In genomic region chr14:85528882-85529585, GRCh38 we compare ENCODE assay signal across 9 cellular contexts. TPM values are rescaled to one million over a fixed set of nuclear protein-coding genes. Genes with fewer than 3 reads are reported as not detected.
DNase-seq lines count a peak whose midpoint lies in the region; ATAC-seq and TF ChIP-seq lines count a peak whose summit lies in the region.
"Had no signal": no experiment of that assay in that cellular context is flagged by ENCODE, and none has a peak within 500 bp of the region (broad histone marks: within the 10 kb centered on the region; RNA-seq: fewer than 3 reads in every experiment).

No MANE protein-coding gene starts in this region.

- intact Hi-C loops in left lung (cut with DNase I), result no loop called here

- H3K36me3 ChIP-seq in HUES64 (ENCODE audit: insufficient read depth, low read length), result no peaks in the 10 kb centered on the region
- no peaks in the 10 kb centered on the region for H3K36me3 ChIP-seq in left lung
- no peaks in the 10 kb centered on the region for H3K36me3 ChIP-seq in suprapubic skin

- H3K4me1 Mint-ChIP-seq in activated T-cell treated with anti-CD3 and anti-CD28 coated beads, Interleukin-2, amount 50 U/mL, for 72 hours (ENCODE audit: low read depth), result peaks cover 16% of the 10 kb centered on the region

- peak overlapping the region; percentile 20; the same call in 1 of the 2 replicates for H3K9ac ChIP-seq in HUES64 (ENCODE audit: low read depth, low read length)

- WGBS in HUES64, result 1% methylated on average over 26 of the region's 28 CpGs
- 4% methylated on average over 28 of the region's 28 CpGs for WGBS in suprapubic skin

- peaks cover 30% of the 10 kb centered on the region; the same call in 1 of the 2 replicates for H3K4me1 ChIP-seq in HUES64 (ENCODE audit: insufficient read depth, low read length)
- peaks cover 7 to 52% of the 10 kb centered on the region in 2 donors for H3K4me1 ChIP-seq in left lung
- H3K4me1 ChIP-seq in suprapubic skin, result peaks cover 46% of the 10 kb centered on the region

- no peak for TF ChIP-seq POLR2A in suprapubic skin (IDR thresholded peaks at IDR 0.05)

- H3K27me3 ChIP-seq in HUES64 (ENCODE audit: insufficient read depth, low read length), result peaks cover 53% of the 10 kb centered on the region
- peaks cover 58 to 69% of the 10 kb centered on the region in 2 donors for H3K27me3 ChIP-seq in left lung
- no peaks in the 10 kb centered on the region for H3K27me3 ChIP-seq in suprapubic skin

- no peaks in the 10 kb centered on the region for H3K9me3 ChIP-seq in HUES64 (ENCODE audit: insufficient read depth, low read depth, low read length)
- no peaks in the 10 kb centered on the region for H3K9me3 ChIP-seq in left lung
- H3K9me3 ChIP-seq in suprapubic skin, result no peaks in the 10 kb centered on the region

- no peak overlapping the region for H3K4me3 Mint-ChIP-seq in activated T-cell treated with anti-CD3 and anti-CD28 coated beads, Interleukin-2, amount 50 U/mL, for 72 hours
- H3K4me3 Mint-ChIP-seq: T-helper 1 cell treated with Interleukin-12 subunit alpha and Interleukin-12 subunit beta and Interleukin-4 antibody, amounts not matched to agents 30 μg/mL and 1 μg/mL, for 36 hours had no signal

- H3K27me3 Mint-ChIP-seq in activated T-cell treated with anti-CD3 and anti-CD28 coated beads, Interleukin-2, amount 50 U/mL, for 72 hours (ENCODE audit: low read depth), result peaks cover 71% of the 10 kb centered on the region

- peak; percentile 18 for ATAC-seq in left lung
- no peak for ATAC-seq in activated T-cell treated with anti-CD3 and anti-CD28 coated beads, Interleukin-2, amount 50 U/mL, for 72 hours (replicated peaks in 1 of 2)
- no peak for ATAC-seq in GM21390 (IDR thresholded peaks at IDR 0.05; ENCODE audit: unreplicated experiment)

- DNase-seq in left lung (no peak), suprapubic skin (ENCODE audit: low spot score in 2 of 2) (no peak), NOMO-1 treated with DMSO at 0.1 percent for 48 hours (lab: John Stamatoyannopoulos, UW; ENCODE audit: unreplicated experiment) (no peak), LoVo (ENCODE audit: low spot score) (no peak)
- no peak for DNase-seq in activated T-cell treated with anti-CD3 and anti-CD28 coated beads, Interleukin-2, amount 50 U/mL, for 72 hours

- no peaks in the 10 kb centered on the region for H3K9me3 Mint-ChIP-seq in activated T-cell treated with anti-CD3 and anti-CD28 coated beads, Interleukin-2, amount 50 U/mL, for 72 hours

- TF ChIP-seq EP300 in suprapubic skin (IDR thresholded peaks at IDR 0.05), result no peak

- H3K4me3 ChIP-seq in HUES64 (ENCODE audit: low read length) (peak overlapping the region; percentile 65), left lung (peak overlapping the region; percentile 35 to 41), suprapubic skin (peak overlapping the region; percentile 78)

- no peak for TF ChIP-seq CTCF in left lung (IDR thresholded peaks at IDR 0.05)
- TF ChIP-seq CTCF in suprapubic skin (IDR thresholded peaks at IDR 0.05), result no peak

- no peak overlapping the region for H3K27ac Mint-ChIP-seq in activated T-cell treated with anti-CD3 and anti-CD28 coated beads, Interleukin-2, amount 50 U/mL, for 72 hours
- H3K27ac Mint-ChIP-seq: T-helper 1 cell treated with Interleukin-12 subunit alpha and Interleukin-12 subunit beta and Interleukin-4 antibody, amounts not matched to agents 30 μg/mL and 1 μg/mL, for 36 hours had no signal

- H3K27ac ChIP-seq in HUES64 (ENCODE audit: low read depth, low read length), result no peak overlapping the region
- peak overlapping the region; percentile 73 for H3K27ac ChIP-seq in cingulate gyrus (ENCODE audit: low read depth, low read length)
- H3K27ac ChIP-seq in left lung, result peak overlapping the region; percentile 37 to 60
- H3K27ac ChIP-seq in suprapubic skin, result peak overlapping the region; percentile 77

- peaks cover 0 to 2% of the 10 kb centered on the region in 2 donors for H3K36me3 Mint-ChIP-seq in activated T-cell treated with anti-CD3 and anti-CD28 coated beads, Interleukin-2, amount 50 U/mL, for 72 hours (ENCODE audit: insufficient read depth in 2 of 2)

RNA-seq across cellular contexts. Expression of gene FLRT2, which starts 0.9 kb away (rescaled TPM):
- 12.0 TPM for polyA plus RNA-seq in HUES64 (2013, experiment 1 of 2)
- polyA plus RNA-seq in HUES64 (2013, experiment 2 of 2), result 12.8 TPM
- 10 to 100 TPM; 19.1 to 24.3 TPM for total RNA-seq in left lung
- total RNA-seq in suprapubic skin, result 10 to 100 TPM; 21.5 to 41.4 (median 28.0) TPM
- total RNA-seq in activated T-cell treated with anti-CD3 and anti-CD28 coated beads, Interleukin-2, amount 50 U/mL, for 72 hours, result not detected

Comparison
In these comparisons a context has a peak if more than half of its experiments do, and no peak if none do; other contexts are left out.
1. RNA of gene FLRT2, which starts 0.9 kb away (total RNA-seq): 21.5 to 41.4 TPM in suprapubic skin and 19.1 to 24.3 TPM in left lung; not detected in activated T-cell treated with anti-CD3 and anti-CD28 coated beads, Interleukin-2, amount 50 U/mL, for 72 hours; every median in the first group is over 10 times any median in the second.
2. Peak in every context shown above with its lines, with median percentiles within 50 percentile points of each other: H3K4me3 ChIP-seq.